In the genomic region with DNA sequence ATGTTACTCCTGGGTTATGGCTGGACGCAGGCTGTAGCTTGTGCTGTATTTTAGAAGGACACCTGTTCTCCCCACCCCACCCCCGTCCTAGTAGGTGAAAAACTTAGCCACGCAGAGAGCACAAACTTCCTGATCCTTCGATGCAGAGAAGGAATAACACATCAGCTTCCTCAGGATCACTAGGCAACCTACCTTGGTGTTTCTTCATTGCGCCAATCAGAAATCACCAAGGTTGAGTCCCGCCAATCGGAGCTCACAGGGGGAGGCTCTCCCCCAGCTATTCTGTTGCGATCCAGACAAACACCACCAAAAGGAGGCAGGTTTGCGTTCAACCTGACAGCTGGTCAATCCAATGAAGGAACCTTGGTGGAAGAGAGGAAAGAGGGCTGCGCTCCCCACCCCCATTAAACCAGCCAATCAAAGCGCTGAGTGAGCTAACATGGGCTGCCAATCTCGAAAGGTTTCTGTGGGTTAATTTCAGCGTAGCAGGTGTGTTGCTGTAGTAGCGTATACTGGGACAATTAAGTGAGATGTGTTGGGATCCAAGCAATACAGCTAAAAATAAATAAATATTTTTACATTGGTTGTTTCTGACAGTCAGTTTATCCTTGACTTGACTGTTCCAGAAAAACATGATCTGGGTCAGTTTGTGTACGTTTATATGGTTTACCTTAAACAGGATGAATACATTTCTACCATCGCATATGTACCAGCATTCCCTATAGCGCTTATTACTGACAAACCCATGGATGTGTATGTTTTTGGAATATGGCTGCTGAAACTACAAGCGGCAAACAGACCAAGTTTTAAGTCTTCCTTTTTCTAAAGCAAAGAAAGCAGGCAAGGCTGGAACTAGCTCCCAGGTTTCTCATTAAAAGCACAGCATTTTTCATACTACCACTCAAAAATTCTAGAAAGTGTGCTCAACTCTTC, we compare ENCODE assay signal across 1 cellular context.
TF ChIP-seq lines count a peak whose summit lies in the region.

Gene GOLPH3L, minus strand, starts transcription at position 160 of the 933 bp plus-strand sequence. CDS start 2,316 bp downstream, outside the sequence.

TF ChIP-seq in endothelial cell of umbilical vein, 7 proteins besides CTCF, POLR2A, EP300 and RAD21:
- TF ChIP-seq POLR2AphosphoS5 (IDR thresholded peaks at IDR 0.05; ENCODE audit: insufficient read depth, low read depth, low read length) (peak; percentile 65), JUN (IDR thresholded peaks at IDR 0.05; ENCODE audit: borderline replicate concordance, insufficient read depth, insufficient read length, low read depth) (no peak), FOS (IDR thresholded peaks at IDR 0.05; ENCODE audit: borderline replicate concordance, insufficient read depth, low read length) (no peak), GATA2 (IDR thresholded peaks at IDR 0.05; ENCODE audit: insufficient read depth, insufficient read length, low read depth, low read length) (no peak)
